In the genomic region with DNA sequence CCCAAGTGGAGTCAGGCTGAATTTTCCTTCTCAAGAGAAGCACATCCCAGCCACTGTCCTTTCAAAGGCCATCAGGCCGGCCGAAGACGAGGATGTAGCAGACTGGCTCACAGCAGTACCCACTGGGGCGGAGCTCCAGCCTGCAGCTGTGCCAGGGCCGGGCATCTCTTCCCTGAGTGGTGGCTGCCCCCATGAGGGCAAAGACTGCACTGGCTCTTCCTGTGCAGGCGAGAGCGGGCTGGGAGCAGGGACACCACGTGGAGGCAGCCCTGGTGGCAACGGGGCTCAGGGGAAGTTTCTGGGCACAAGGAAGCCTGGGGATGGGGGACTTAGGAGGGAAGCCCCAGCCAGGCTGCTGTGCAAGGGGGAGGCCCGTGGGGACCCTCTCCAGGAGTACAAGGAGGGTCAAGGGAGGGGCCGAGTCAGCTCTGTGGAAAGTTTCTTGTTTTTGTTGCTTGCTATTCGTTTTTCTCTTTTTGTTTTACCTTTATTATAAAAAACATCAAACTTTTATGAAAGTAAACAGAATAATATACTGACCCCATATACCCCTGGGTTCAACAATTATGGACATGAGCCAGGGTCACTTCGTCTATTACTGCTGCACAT, we compare ENCODE assay signal across 7 cellular contexts.
DNase-seq lines count a peak whose midpoint lies in the region; ATAC-seq and TF ChIP-seq lines count a peak whose summit lies in the region.

No MANE protein-coding gene starts in this region.

- TF ChIP-seq CTCF in GM12872 (IDR thresholded peaks at IDR 0.05; ENCODE audit: insufficient read depth, low read depth, low read length): peak; percentile 64
- peak; percentile 90 for TF ChIP-seq CTCF in RWPE2 (IDR thresholded peaks at IDR 0.05; ENCODE audit: poor library complexity, severe bottlenecking)

- no peak overlapping the region for H3K4me3 ChIP-seq in RWPE2 (ENCODE audit: severe bottlenecking)

- ATAC-seq in RWPE2 (ENCODE audit: low read depth) (peak; percentile 100), HG03139 (IDR thresholded peaks at IDR 0.05; ENCODE audit: unreplicated experiment) (no peak)

- DNase-seq in MV-4-11 (lab: John Stamatoyannopoulos, UW) (peak; percentile 86), RWPE2 (ENCODE audit: low spot score) (peak; percentile 83), T47D (ENCODE audit: low read depth in 1 of 2, low spot score in 1 of 2) (peak; percentile 83 to 90), islet precursor cell (peak; percentile 88)
- DNase-seq in stimulated activated CD4-positive, alpha-beta T cell treated with anti-CD3 and anti-CD28 coated beads, Interleukin-12 subunit alpha, Interleukin-12 subunit beta, amount 100 ng/mL, for 24 hours (ENCODE audit: low read depth in 2 of 2): peak; percentile 24 to 54

- no peaks in the 10 kb centered on the region for H3K36me3 ChIP-seq in RWPE2 (ENCODE audit: low read depth)

- no peaks in the 10 kb centered on the region for H3K4me1 ChIP-seq in RWPE2 (ENCODE audit: insufficient read depth, poor library complexity, severe bottlenecking)

- no peaks in the 10 kb centered on the region for H3K27me3 ChIP-seq in RWPE2 (ENCODE audit: insufficient read depth, poor library complexity, severe bottlenecking)

- no peaks in the 10 kb centered on the region for H3K9me3 ChIP-seq in RWPE2 (ENCODE audit: severe bottlenecking)

- no peak overlapping the region for H3K27ac ChIP-seq in RWPE2 (ENCODE audit: poor library complexity, severe bottlenecking)

- in situ Hi-C loops in T47D (cut with HindIII; ENCODE audit: low pct_unique_long_range_greater_than_20kb, low sequenced_read_pairs): no loop called here
